In the genomic region with DNA sequence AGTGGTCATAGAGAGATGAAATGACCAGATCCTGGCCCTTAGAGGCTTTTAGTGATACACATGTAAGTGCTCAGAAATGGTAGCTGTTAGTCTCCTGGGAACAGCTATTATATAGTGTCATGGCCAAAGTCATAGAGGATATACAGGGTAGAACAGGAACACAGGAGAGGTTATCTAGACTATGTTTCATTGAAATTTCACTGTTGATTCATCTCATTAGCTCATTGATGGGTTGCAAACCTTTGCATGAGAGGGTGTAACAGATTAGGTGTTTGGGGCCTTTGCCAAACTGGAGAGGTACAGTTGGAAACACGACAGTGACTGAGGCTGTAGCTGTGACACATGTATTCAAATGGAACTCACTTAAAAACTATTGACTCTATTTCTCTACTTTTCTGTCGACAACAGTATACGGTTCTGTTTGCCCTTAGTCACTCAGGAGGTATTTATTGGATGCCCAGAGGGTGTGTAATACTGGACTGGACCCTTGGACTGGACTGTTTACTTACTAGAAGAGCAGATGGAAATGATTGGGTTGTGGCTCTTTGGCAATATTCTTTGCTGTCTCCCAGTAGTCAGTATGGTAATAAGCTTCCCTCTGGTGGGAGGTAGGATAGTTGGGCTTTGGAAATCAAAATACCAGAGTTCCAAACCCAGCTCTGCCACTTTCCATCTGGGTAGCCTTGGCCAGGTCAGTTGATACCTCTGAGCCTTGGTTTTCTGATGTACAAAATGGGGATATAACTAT, we compare ENCODE assay signal across 1 cellular context.
A peak's percentile ranks its signal among the peaks of the same experiment; 100 is the strongest.
TF ChIP-seq lines count a peak whose summit lies in the region.

No MANE protein-coding gene starts in this region.

TF ChIP-seq in IMR-90, 13 proteins besides CTCF, POLR2A, EP300 and RAD21:
- TF ChIP-seq RCOR1 (IDR thresholded peaks at IDR 0.05; ENCODE audit: insufficient replicate concordance, low read length) = no peak
- TF ChIP-seq SMC3 (IDR thresholded peaks at IDR 0.05; ENCODE audit: low read depth, low read length) = 0 out of 2 replicates have a peak, but pooled peaks have one; percentile 7
- no peak; the same call in 1 of the 2 replicates for TF ChIP-seq RFX5 (IDR thresholded peaks at IDR 0.05; ENCODE audit: low read depth, low read length)
- TF ChIP-seq MAZ (IDR thresholded peaks at IDR 0.05; ENCODE audit: borderline replicate concordance, low read depth, low read length) = no peak
- TF ChIP-seq, protein P1, sequence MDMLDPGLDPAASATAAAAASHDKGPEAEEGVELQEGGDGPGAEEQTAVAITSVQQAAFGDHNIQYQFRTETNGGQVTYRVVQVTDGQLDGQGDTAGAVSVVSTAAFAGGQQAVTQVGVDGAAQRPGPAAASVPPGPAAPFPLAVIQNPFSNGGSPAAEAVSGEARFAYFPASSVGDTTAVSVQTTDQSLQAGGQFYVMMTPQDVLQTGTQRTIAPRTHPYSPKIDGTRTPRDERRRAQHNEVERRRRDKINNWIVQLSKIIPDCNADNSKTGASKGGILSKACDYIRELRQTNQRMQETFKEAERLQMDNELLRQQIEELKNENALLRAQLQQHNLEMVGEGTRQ (IDR thresholded peaks at IDR 0.05; ENCODE audit: low read depth, low read length) = no peak
- TF ChIP-seq, protein P2, sequence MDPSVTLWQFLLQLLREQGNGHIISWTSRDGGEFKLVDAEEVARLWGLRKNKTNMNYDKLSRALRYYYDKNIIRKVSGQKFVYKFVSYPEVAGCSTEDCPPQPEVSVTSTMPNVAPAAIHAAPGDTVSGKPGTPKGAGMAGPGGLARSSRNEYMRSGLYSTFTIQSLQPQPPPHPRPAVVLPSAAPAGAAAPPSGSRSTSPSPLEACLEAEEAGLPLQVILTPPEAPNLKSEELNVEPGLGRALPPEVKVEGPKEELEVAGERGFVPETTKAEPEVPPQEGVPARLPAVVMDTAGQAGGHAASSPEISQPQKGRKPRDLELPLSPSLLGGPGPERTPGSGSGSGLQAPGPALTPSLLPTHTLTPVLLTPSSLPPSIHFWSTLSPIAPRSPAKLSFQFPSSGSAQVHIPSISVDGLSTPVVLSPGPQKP (IDR thresholded peaks at IDR 0.05; ENCODE audit: borderline replicate concordance, low read depth, low read length) = no peak
- TF ChIP-seq MAFK (IDR thresholded peaks at IDR 0.05; ENCODE audit: low read depth, low read length) = no peak
- no peak for TF ChIP-seq MXI1 (IDR thresholded peaks at IDR 0.05; ENCODE audit: borderline replicate concordance, low read depth, low read length)
- TF ChIP-seq FOS (IDR thresholded peaks at IDR 0.05; ENCODE audit: low read depth, low read length) = peak; percentile 62
- TF ChIP-seq NFE2L2 (IDR thresholded peaks at IDR 0.05; ENCODE audit: low read depth, low read length) = 0 out of 2 replicates have a peak, but pooled peaks have one; percentile 44
- no peak for TF ChIP-seq CHD1 (IDR thresholded peaks at IDR 0.05; ENCODE audit: low read depth, low read length)
- TF ChIP-seq CEBPB (IDR thresholded peaks at IDR 0.05; ENCODE audit: low read depth, low read length) = peak; percentile 77
- no peak; the same call in 1 of the 2 replicates for TF ChIP-seq BHLHE40 (IDR thresholded peaks at IDR 0.05; ENCODE audit: low read depth, low read length)
